1 cellular context compared by ENCODE assay signal in genomic region chr2:48109491-48110204, GRCh38.
TF ChIP-seq lines count a peak whose summit lies in the region.

No MANE protein-coding gene starts in this region.

TF ChIP-seq in HepG2, 621 proteins besides CTCF, POLR2A, EP300 and RAD21 (continued from another document and continues in another):
- TF ChIP-seq ZHX2 (IDR thresholded peaks at IDR 0.05; ENCODE audit: low read depth) (no peak), ZHX2 (CRISPR knock-in tag; IDR thresholded peaks at IDR 0.05; ENCODE audit: borderline replicate concordance) (0 out of 2 replicates have a peak, but pooled peaks have one; percentile 30), RARA (CRISPR knock-in tag; IDR thresholded peaks at IDR 0.05) (peak; percentile 90), HNF4A (CRISPR knock-in tag; IDR thresholded peaks at IDR 0.05) (peak; percentile 79), ZNF180 (CRISPR knock-in tag; IDR thresholded peaks at IDR 0.05; ENCODE audit: borderline replicate concordance, low read depth) (no peak), ZNF24 (IDR thresholded peaks at IDR 0.05) (0 out of 2 replicates have a peak, but pooled peaks have one; percentile 53), RXRA (CRISPR knock-in tag; IDR thresholded peaks at IDR 0.05) (no peak), ZNF160 (CRISPR knock-in tag; IDR thresholded peaks at IDR 0.05) (no peak), KDM1A (CRISPR knock-in tag; IDR thresholded peaks at IDR 0.05) (peak; percentile 65; the same call in 1 of the 2 replicates), ZNF547 (CRISPR knock-in tag; IDR thresholded peaks at IDR 0.05) (no peak), GATAD2A (CRISPR knock-in tag; IDR thresholded peaks at IDR 0.05) (peak; percentile 69), RAD51 (IDR thresholded peaks at IDR 0.05; ENCODE audit: borderline replicate concordance) (no peak), ZNF574 (CRISPR knock-in tag; IDR thresholded peaks at IDR 0.05) (no peak), SOX13 (IDR thresholded peaks at IDR 0.05) (no peak), SOX13 (CRISPR knock-in tag; conservative IDR thresholded peaks at IDR 0.05 in 1 of 2, IDR thresholded peaks at IDR 0.05 in 1 of 2) (peak in 1 of 2 experiments; percentile 20; a peak in 1 of 4 replicates), ZNF337 (CRISPR knock-in tag; IDR thresholded peaks at IDR 0.05; ENCODE audit: borderline replicate concordance, low read depth) (no peak), ZNF430 (CRISPR knock-in tag; IDR thresholded peaks at IDR 0.05) (no peak), HMGA1 (CRISPR knock-in tag; conservative IDR thresholded peaks at IDR 0.05) (no peak), MTA1 (CRISPR knock-in tag; IDR thresholded peaks at IDR 0.05; ENCODE audit: borderline replicate concordance) (no peak), POLR2AphosphoS5 (IDR thresholded peaks at IDR 0.05; ENCODE audit: low read depth, low read length) (no peak), ZNF768 (CRISPR knock-in tag; IDR thresholded peaks at IDR 0.05) (no peak), ADNP (CRISPR knock-in tag; IDR thresholded peaks at IDR 0.05) (no peak), SNAPC4 (CRISPR knock-in tag; IDR thresholded peaks at IDR 0.05) (no peak), HNF4G (IDR thresholded peaks at IDR 0.05; ENCODE audit: borderline replicate concordance, low read depth, low read length) (0 out of 2 replicates have a peak, but pooled peaks have one; percentile 25), HNF4G (CRISPR knock-in tag; IDR thresholded peaks at IDR 0.05; ENCODE audit: borderline replicate concordance, low read depth) (no peak), PAXIP1 (CRISPR knock-in tag; conservative IDR thresholded peaks at IDR 0.05) (peak; percentile 35; the same call in 1 of the 2 replicates), ZNF558 (CRISPR knock-in tag; IDR thresholded peaks at IDR 0.05; ENCODE audit: borderline replicate concordance) (no peak), TCF12 (IDR thresholded peaks at IDR 0.05) (no peak), TCF12 (CRISPR knock-in tag; IDR thresholded peaks at IDR 0.05) (no peak), TEAD3 (CRISPR knock-in tag; optimal IDR thresholded peaks at IDR 0.05; ENCODE audit: borderline replicate concordance) (peak; percentile 20), ZBTB42 (CRISPR knock-in tag; IDR thresholded peaks at IDR 0.05) (no peak), STAG1 (CRISPR knock-in tag; IDR thresholded peaks at IDR 0.05) (peak; percentile 33; the same call in 1 of the 2 replicates), ZNF546 (CRISPR knock-in tag; conservative IDR thresholded peaks at IDR 0.05) (no peak), IRX3 (CRISPR knock-in tag; IDR thresholded peaks at IDR 0.05; ENCODE audit: borderline replicate concordance, low read depth) (no peak), ZNF629 (CRISPR knock-in tag; conservative IDR thresholded peaks at IDR 0.05) (peak; percentile 86)
- TF ChIP-seq, protein P1, sequence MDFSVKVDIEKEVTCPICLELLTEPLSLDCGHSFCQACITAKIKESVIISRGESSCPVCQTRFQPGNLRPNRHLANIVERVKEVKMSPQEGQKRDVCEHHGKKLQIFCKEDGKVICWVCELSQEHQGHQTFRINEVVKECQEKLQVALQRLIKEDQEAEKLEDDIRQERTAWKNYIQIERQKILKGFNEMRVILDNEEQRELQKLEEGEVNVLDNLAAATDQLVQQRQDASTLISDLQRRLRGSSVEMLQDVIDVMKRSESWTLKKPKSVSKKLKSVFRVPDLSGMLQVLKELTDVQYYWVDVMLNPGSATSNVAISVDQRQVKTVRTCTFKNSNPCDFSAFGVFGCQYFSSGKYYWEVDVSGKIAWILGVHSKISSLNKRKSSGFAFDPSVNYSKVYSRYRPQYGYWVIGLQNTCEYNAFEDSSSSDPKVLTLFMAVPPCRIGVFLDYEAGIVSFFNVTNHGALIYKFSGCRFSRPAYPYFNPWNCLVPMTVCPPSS (IDR thresholded peaks at IDR 0.05): no peak
- TF ChIP-seq, protein P2, sequence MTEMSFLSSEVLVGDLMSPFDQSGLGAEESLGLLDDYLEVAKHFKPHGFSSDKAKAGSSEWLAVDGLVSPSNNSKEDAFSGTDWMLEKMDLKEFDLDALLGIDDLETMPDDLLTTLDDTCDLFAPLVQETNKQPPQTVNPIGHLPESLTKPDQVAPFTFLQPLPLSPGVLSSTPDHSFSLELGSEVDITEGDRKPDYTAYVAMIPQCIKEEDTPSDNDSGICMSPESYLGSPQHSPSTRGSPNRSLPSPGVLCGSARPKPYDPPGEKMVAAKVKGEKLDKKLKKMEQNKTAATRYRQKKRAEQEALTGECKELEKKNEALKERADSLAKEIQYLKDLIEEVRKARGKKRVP (CRISPR knock-in tag; IDR thresholded peaks at IDR 0.05): 0 out of 4 replicates have a peak, but pooled peaks of 1 of the 2 experiments have one; percentile 11
- TF ChIP-seq, protein P3, sequence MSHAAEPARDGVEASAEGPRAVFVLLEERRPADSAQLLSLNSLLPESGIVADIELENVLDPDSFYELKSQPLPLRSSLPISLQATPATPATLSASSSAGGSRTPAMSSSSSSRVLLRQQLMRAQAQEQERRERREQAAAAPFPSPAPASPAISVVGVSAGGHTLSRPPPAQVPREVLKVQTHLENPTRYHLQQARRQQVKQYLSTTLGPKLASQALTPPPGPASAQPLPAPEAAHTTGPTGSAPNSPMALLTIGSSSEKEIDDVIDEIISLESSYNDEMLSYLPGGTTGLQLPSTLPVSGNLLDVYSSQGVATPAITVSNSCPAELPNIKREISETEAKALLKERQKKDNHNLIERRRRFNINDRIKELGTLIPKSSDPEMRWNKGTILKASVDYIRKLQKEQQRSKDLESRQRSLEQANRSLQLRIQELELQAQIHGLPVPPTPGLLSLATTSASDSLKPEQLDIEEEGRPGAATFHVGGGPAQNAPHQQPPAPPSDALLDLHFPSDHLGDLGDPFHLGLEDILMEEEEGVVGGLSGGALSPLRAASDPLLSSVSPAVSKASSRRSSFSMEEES (CRISPR knock-in tag; IDR thresholded peaks at IDR 0.05): no peak
